1 cellular context compared by ENCODE assay signal in genomic region chr13:97257228-97257755, GRCh38.
A peak's percentile ranks its signal among the peaks of the same experiment; 100 is the strongest.
TF ChIP-seq lines count a peak whose summit lies in the region.

No MANE protein-coding gene starts in this region.

TF ChIP-seq in HepG2, 621 proteins besides CTCF, POLR2A, EP300 and RAD21 (continued from another document):
- TF ChIP-seq, protein P1, sequence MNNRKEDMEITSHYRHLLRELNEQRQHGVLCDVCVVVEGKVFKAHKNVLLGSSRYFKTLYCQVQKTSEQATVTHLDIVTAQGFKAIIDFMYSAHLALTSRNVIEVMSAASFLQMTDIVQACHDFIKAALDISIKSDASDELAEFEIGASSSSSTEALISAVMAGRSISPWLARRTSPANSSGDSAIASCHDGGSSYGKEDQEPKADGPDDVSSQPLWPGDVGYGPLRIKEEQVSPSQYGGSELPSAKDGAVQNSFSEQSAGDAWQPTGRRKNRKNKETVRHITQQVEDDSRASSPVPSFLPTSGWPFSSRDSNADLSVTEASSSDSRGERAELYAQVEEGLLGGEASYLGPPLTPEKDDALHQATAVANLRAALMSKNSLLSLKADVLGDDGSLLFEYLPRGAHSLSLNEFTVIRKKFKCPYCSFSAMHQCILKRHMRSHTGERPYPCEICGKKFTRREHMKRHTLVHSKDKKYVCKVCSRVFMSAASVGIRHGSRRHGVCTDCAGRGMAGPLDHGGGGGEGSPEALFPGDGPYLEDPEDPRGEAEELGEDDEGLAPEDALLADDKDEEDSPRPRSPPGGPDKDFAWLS (CRISPR knock-in tag; IDR thresholded peaks at IDR 0.05; ENCODE audit: borderline replicate concordance): no peak
- TF ChIP-seq GATAD2A (CRISPR knock-in tag; IDR thresholded peaks at IDR 0.05) (peak; percentile 62; the same call in 1 of the 2 replicates), FOXO1 (CRISPR knock-in tag; IDR thresholded peaks at IDR 0.05) (peak; percentile 18; the same call in 1 of the 2 replicates), TARDBP (CRISPR knock-in tag; IDR thresholded peaks at IDR 0.05) (no peak), HNRNPUL1 (IDR thresholded peaks at IDR 0.05; ENCODE audit: low read depth, low read length) (no peak), ZNF609 (CRISPR knock-in tag; IDR thresholded peaks at IDR 0.05; ENCODE audit: borderline replicate concordance) (0 out of 2 replicates have a peak, but pooled peaks have one; percentile 55), MED1 (CRISPR knock-in tag; IDR thresholded peaks at IDR 0.05) (peak; percentile 68), TEAD3 (CRISPR knock-in tag; optimal IDR thresholded peaks at IDR 0.05; ENCODE audit: borderline replicate concordance) (peak; percentile 12), NR2F6 (IDR thresholded peaks at IDR 0.05) (no peak), NR2F6 (CRISPR knock-in tag; IDR thresholded peaks at IDR 0.05) (peak; percentile 12; the same call in 1 of the 2 replicates), ERF (CRISPR knock-in tag; IDR thresholded peaks at IDR 0.05) (0 out of 2 replicates have a peak, but pooled peaks have one; percentile 9), ZNF431 (CRISPR knock-in tag; IDR thresholded peaks at IDR 0.05; ENCODE audit: borderline replicate concordance, low read depth) (0 out of 2 replicates have a peak, but pooled peaks have one; percentile 16), SP1 (IDR thresholded peaks at IDR 0.05) (no peak), SP1 (CRISPR knock-in tag; IDR thresholded peaks at IDR 0.05) (no peak), FOXA3 (CRISPR knock-in tag; IDR thresholded peaks at IDR 0.05) (peak; percentile 89), PPARG (CRISPR knock-in tag; conservative IDR thresholded peaks at IDR 0.05) (no peak), BCL6 (CRISPR knock-in tag; IDR thresholded peaks at IDR 0.05) (peak; percentile 28; the same call in 1 of the 2 replicates), CEBPG (CRISPR knock-in tag; IDR thresholded peaks at IDR 0.05) (peak; percentile 77), FOXP1 (IDR thresholded peaks at IDR 0.05) (no peak), FOXP1 (CRISPR knock-in tag; IDR thresholded peaks at IDR 0.05) (0 out of 2 replicates have a peak, but pooled peaks have one; percentile 42)
- TF ChIP-seq, protein P2, sequence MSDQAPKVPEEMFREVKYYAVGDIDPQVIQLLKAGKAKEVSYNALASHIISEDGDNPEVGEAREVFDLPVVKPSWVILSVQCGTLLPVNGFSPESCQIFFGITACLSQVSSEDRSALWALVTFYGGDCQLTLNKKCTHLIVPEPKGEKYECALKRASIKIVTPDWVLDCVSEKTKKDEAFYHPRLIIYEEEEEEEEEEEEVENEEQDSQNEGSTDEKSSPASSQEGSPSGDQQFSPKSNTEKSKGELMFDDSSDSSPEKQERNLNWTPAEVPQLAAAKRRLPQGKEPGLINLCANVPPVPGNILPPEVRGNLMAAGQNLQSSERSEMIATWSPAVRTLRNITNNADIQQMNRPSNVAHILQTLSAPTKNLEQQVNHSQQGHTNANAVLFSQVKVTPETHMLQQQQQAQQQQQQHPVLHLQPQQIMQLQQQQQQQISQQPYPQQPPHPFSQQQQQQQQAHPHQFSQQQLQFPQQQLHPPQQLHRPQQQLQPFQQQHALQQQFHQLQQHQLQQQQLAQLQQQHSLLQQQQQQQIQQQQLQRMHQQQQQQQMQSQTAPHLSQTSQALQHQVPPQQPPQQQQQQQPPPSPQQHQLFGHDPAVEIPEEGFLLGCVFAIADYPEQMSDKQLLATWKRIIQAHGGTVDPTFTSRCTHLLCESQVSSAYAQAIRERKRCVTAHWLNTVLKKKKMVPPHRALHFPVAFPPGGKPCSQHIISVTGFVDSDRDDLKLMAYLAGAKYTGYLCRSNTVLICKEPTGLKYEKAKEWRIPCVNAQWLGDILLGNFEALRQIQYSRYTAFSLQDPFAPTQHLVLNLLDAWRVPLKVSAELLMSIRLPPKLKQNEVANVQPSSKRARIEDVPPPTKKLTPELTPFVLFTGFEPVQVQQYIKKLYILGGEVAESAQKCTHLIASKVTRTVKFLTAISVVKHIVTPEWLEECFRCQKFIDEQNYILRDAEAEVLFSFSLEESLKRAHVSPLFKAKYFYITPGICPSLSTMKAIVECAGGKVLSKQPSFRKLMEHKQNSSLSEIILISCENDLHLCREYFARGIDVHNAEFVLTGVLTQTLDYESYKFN (CRISPR knock-in tag; conservative IDR thresholded peaks at IDR 0.05): peak; percentile 45; the same call in 1 of the 2 replicates
- TF ChIP-seq, protein P3, sequence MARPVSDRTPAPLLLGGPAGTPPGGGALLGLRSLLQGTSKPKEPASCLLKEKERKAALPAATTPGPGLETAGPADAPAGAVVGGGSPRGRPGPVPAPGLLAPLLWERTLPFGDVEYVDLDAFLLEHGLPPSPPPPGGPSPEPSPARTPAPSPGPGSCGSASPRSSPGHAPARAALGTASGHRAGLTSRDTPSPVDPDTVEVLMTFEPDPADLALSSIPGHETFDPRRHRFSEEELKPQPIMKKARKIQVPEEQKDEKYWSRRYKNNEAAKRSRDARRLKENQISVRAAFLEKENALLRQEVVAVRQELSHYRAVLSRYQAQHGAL (CRISPR knock-in tag; IDR thresholded peaks at IDR 0.05; ENCODE audit: not compliant biosample characterization): no peak
